1 cellular context compared by ENCODE assay signal in the genomic region with DNA sequence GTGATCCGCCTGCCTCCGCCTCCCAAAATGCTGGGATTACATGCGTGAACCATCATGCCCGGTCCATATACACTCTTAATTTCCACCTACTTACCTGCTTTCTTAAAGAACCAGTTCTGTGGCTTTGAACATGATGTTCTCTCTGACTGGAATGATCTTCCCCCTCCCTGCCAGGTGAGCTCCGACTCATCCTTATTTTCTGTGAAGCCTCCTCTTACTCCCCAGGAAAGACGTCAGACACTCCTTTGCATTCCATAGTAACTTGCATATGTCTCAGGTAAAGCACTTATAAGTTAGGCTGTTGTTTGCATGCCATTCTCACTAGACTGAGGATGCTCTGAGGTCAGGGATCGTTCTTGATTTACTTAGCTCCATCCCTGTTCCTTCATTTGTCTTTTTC.
TF ChIP-seq lines count a peak whose summit lies in the region.

No MANE protein-coding gene starts in this region.

TF ChIP-seq in WTC11, 78 proteins besides CTCF, POLR2A, EP300 and RAD21 (continued from another document):
- TF ChIP-seq, protein P1, sequence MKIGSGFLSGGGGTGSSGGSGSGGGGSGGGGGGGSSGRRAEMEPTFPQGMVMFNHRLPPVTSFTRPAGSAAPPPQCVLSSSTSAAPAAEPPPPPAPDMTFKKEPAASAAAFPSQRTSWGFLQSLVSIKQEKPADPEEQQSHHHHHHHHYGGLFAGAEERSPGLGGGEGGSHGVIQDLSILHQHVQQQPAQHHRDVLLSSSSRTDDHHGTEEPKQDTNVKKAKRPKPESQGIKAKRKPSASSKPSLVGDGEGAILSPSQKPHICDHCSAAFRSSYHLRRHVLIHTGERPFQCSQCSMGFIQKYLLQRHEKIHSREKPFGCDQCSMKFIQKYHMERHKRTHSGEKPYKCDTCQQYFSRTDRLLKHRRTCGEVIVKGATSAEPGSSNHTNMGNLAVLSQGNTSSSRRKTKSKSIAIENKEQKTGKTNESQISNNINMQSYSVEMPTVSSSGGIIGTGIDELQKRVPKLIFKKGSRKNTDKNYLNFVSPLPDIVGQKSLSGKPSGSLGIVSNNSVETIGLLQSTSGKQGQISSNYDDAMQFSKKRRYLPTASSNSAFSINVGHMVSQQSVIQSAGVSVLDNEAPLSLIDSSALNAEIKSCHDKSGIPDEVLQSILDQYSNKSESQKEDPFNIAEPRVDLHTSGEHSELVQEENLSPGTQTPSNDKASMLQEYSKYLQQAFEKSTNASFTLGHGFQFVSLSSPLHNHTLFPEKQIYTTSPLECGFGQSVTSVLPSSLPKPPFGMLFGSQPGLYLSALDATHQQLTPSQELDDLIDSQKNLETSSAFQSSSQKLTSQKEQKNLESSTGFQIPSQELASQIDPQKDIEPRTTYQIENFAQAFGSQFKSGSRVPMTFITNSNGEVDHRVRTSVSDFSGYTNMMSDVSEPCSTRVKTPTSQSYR (CRISPR knock-in tag; IDR thresholded peaks at IDR 0.05), result no peak
- TF ChIP-seq, protein P2, sequence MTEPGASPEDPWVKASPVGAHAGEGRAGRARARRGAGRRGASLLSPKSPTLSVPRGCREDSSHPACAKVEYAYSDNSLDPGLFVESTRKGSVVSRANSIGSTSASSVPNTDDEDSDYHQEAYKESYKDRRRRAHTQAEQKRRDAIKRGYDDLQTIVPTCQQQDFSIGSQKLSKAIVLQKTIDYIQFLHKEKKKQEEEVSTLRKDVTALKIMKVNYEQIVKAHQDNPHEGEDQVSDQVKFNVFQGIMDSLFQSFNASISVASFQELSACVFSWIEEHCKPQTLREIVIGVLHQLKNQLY (CRISPR knock-in tag; IDR thresholded peaks at IDR 0.05), result no peak
- TF ChIP-seq NFATC4 (CRISPR knock-in tag; IDR thresholded peaks at IDR 0.05), result no peak
